ENCODE assay signal across 8 cellular contexts in the genomic region with DNA sequence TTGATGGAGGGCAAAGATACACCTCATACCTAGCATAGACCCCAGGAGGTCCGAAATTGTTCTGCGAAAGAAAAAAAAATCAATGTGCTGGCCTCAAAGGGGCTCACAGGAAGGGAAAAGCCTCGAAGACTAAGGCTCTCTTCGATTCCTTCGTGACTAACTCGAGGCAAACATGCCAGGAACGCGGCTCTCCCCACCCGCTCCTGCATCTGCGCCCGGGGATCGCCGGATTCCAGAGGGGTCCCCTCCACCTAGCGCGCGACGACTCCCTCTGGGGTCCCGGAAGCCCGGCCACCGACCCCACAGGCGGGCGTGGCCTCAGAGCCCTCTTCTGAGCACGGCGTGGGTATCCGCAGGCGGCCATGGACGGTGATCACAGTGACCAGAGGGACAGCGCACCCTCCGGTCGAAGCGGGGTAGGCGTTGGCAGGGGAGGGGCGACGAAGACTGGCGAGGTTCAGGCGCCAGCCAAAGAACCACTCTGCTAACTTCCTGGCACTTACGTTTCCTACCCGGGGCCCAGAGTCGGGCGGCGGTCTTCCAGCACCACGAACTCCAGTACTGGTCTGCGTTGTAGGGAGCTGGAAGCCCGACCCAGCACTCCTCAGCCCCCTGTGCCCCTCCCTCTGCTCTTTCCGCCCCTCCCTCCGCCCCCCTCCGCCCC. TPM values are rescaled to one million over a fixed set of nuclear protein-coding genes. Genes with fewer than 3 reads are reported as not detected.
DNase-seq lines count a peak whose midpoint lies in the region; ATAC-seq and TF ChIP-seq lines count a peak whose summit lies in the region.

No MANE protein-coding gene starts in this region.

- BruUV-seq in IMR-90 (replicated peaks; lab: Mats Ljungman, UMichigan): TSS peak; percentile 51

- H3K9me2 ChIP-seq in GM23248 (ENCODE audit: insufficient read depth): no peaks in the 10 kb centered on the region

- TF ChIP-seq CTCF in IMR-90 (conservative IDR thresholded peaks at IDR 0.05; ENCODE audit: low read depth, low read length) (peak; percentile 44), lung (IDR thresholded peaks at IDR 0.05; ENCODE audit: control extremely low read depth, extremely low read depth) (peak; percentile 40), suprapubic skin (IDR thresholded peaks at IDR 0.05) (peak in 1 of 2 donors; percentile 46)

- POLR2A ChIA-PET in IMR-90 (lab: Charles Lee; ENCODE audit: unreplicated experiment): interaction anchor here (0.5 to 0.6 kb wide), 2 partner anchors 208 to 214 kb away, joined by 3 read pairs; no protein-coding TSS in a partner anchor

- peak overlapping the region; percentile 89 for H3K4ac ChIP-seq in IMR-90 (ENCODE audit: low read depth, low read length)

- peak overlapping the region; percentile 95 for H2BK5ac ChIP-seq in IMR-90 (ENCODE audit: low read depth, low read length, poor library complexity, severe bottlenecking)

- H3K9me1 ChIP-seq in IMR-90 (ENCODE audit: insufficient read depth, low read length): peaks cover 12% of the 10 kb centered on the region; the same call in 1 of the 2 replicates

- peak overlapping the region; percentile 31 for H4K5ac ChIP-seq in IMR-90 (ENCODE audit: low read depth, low read length)

- H4K8ac ChIP-seq in IMR-90 (ENCODE audit: low read depth in 2 of 2, low read length in 2 of 2): peak overlapping the region; percentile 49 to 95

- H2BK20ac ChIP-seq in IMR-90 (ENCODE audit: low read depth, low read length): peak overlapping the region; percentile 60; the same call in 1 of the 2 replicates

- peak overlapping the region; percentile 92 for H3K56ac ChIP-seq in IMR-90 (ENCODE audit: extremely low read depth, insufficient read depth, low read length)

- TF ChIP-seq POLR2A in IMR-90 (IDR thresholded peaks at IDR 0.05; ENCODE audit: low read depth, low read length): peak; percentile 88
- TF ChIP-seq POLR2A in suprapubic skin (IDR thresholded peaks at IDR 0.05): peak; percentile 39 to 61

- H3K79me2 ChIP-seq in GM23248 (ENCODE audit: insufficient read depth): peaks cover 59% of the 10 kb centered on the region

- TF ChIP-seq EP300 in suprapubic skin (IDR thresholded peaks at IDR 0.05): no peak

- peak overlapping the region; percentile 86; the same call in 2 of the 3 replicates for H2BK15ac ChIP-seq in IMR-90 (ENCODE audit: low read depth, low read length)

- peak overlapping the region; percentile 89 for H3K9ac ChIP-seq in GM23248
- peak overlapping the region; percentile 82 for H3K9ac ChIP-seq in IMR-90 (ENCODE audit: low read depth, low read length)

- no peaks in the 10 kb centered on the region for H3K27me3 Mint-ChIP-seq in activated T-cell treated with anti-CD3 and anti-CD28 coated beads, Interleukin-2, amount 50 U/mL, for 24 hours

- no peaks in the 10 kb centered on the region for H4K20me1 ChIP-seq in GM23248 (ENCODE audit: insufficient read depth)
- H4K20me1 ChIP-seq in IMR-90 (ENCODE audit: insufficient read depth, low read length): peaks cover 17% of the 10 kb centered on the region

- H3K4me3 ChIP-seq in GM23248 (peak overlapping the region; percentile 93), IMR-90 (ENCODE audit: insufficient read depth, low read depth, low read length) (peak overlapping the region; percentile 70), ectodermal cell (ENCODE audit: insufficient read depth, low read depth, low read length) (peak overlapping the region; percentile 99), lung (peak overlapping the region; percentile 83), suprapubic skin (peak overlapping the region; percentile 98)

- no peak for DNase-seq in activated T-cell treated with anti-CD3 and anti-CD28 coated beads, Interleukin-2, amount 50 U/mL, for 24 hours
- DNase-seq in activated T-cell treated with anti-CD3 and anti-CD28 coated beads for 4 hours: no peak
- DNase-seq in GM23248: peak; percentile 94
- DNase-seq in IMR-90: peak; percentile 68
- peak; percentile 89 for DNase-seq in SK-N-DZ (ENCODE audit: low spot score)
- peak; percentile 82 for DNase-seq in lung (ENCODE audit: low spot score)
- peak; percentile 93 to 94 for DNase-seq in suprapubic skin (ENCODE audit: low spot score in 2 of 2)

- peak overlapping the region; percentile 98 for H3K27ac Mint-ChIP-seq in activated T-cell treated with anti-CD3 and anti-CD28 coated beads, Interleukin-2, amount 50 U/mL, for 24 hours

- 0 to 3% methylated on average over 35 to 45 of the region's 47 CpGs for WGBS in GM23248 (ENCODE audit: low coverage in 1 of 2, low lambda C conversion rate in 2 of 2, missing lambda C conversion rate in 2 of 2), 2 experiments
- WGBS in IMR-90 (ENCODE audit: extremely low coverage in 2 of 2, insufficient read length in 1 of 2), 2 experiments: no CpG with 5 or more reads among the region's 47 CpGs
- 0% methylated on average over 43 to 44 of the region's 47 CpGs for WGBS in ectodermal cell, 2 experiments
- WGBS in lung, 2 donors: 0 to 1% methylated on average over 43 to 46 of the region's 47 CpGs
- under 1% methylated on average over 38 of the region's 47 CpGs for WGBS in suprapubic skin

- dilution Hi-C loops in IMR-90 (cut with HindIII; ENCODE audit: low sequenced_read_pairs, unreplicated experiment): no loop called here

- H3K27me3 ChIP-seq in GM23248 (replicated peaks; ENCODE audit: insufficient read depth) (no peaks in the 10 kb centered on the region), IMR-90 (ENCODE audit: control insufficient read depth, insufficient read depth, low read length) (no peaks in the 10 kb centered on the region), ectodermal cell (ENCODE audit: control insufficient read depth, insufficient read depth, low read length, poor library complexity, severe bottlenecking) (no peaks in the 10 kb centered on the region), lung (ENCODE audit: control insufficient read depth, insufficient read depth) (no peaks in the 10 kb centered on the region), suprapubic skin (no peaks in the 10 kb centered on the region)

- peak overlapping the region; percentile 85 for H2AK5ac ChIP-seq in IMR-90 (ENCODE audit: low read depth, low read length)

- peak overlapping the region; percentile 99 for H3K4me2 ChIP-seq in GM23248 (ENCODE audit: unreplicated experiment)
- H3K4me2 ChIP-seq in IMR-90 (ENCODE audit: low read depth, low read length): peak overlapping the region; percentile 90

- peaks cover 27% of the 10 kb centered on the region for H3F3A ChIP-seq in GM23248 (ENCODE audit: insufficient read depth)

- H3K9me3 ChIP-seq in GM23248 (ENCODE audit: low read depth) (no peaks in the 10 kb centered on the region), IMR-90 (ENCODE audit: control insufficient read depth, insufficient read depth, low read length) (no peaks in the 10 kb centered on the region), ectodermal cell (ENCODE audit: control insufficient read depth, low read length) (no peaks in the 10 kb centered on the region), lung (ENCODE audit: control insufficient read depth in 2 of 2, insufficient read depth in 1 of 2, low read length in 1 of 2) (no peaks in the 10 kb centered on the region), suprapubic skin (no peaks in the 10 kb centered on the region)

- H2AK9ac ChIP-seq in IMR-90 (replicated peaks; ENCODE audit: low read depth, low read length, poor library complexity): peak overlapping the region; percentile 95

- peak overlapping the region; percentile 78 for H3K18ac ChIP-seq in IMR-90 (ENCODE audit: low read depth, low read length)

- peaks cover 23 to 55% of the 10 kb centered on the region in 2 experiments for H3K79me1 ChIP-seq in IMR-90 (ENCODE audit: low read depth in 1 of 2, low read length in 2 of 2)

- peak overlapping the region; percentile 85 for H2BK120ac ChIP-seq in IMR-90 (ENCODE audit: low read depth, low read length)

- TF ChIP-seq RAD21 in IMR-90 (IDR thresholded peaks at IDR 0.05; ENCODE audit: low read length): no peak; the same call in 1 of the 2 replicates

- CTCF ChIA-PET in IMR-90 (lab: Yijun Ruan, JAX): interaction anchor here (0.6 kb wide), 1 partner anchor 989 kb away, joined by 3 read pairs; no protein-coding TSS in a partner anchor

- peak overlapping the region; percentile 95 for H4K91ac ChIP-seq in IMR-90 (ENCODE audit: insufficient read depth, low read depth, low read length)

- H3K14ac ChIP-seq in IMR-90 (replicated peaks; ENCODE audit: low read depth, low read length): peak overlapping the region; percentile 95

- peak overlapping the region; percentile 94 for H3K23ac ChIP-seq in IMR-90 (ENCODE audit: low read depth, low read length)

- in situ Hi-C loops in GM23248 (cut with MboI) (no loop called here), IMR-90 (cut with MboI; ENCODE audit: low sequenced_read_pairs) (no loop called here)

- intact Hi-C loops in IMR-90 (cut with micrococcal nuclease): loop anchor here (5.0 to 10.0 kb wide), 2 partner anchors 109 to 662 kb away; partner anchors contain the start of gene CTDSPL2

- H3K4me3 Mint-ChIP-seq in activated T-cell treated with anti-CD3 and anti-CD28 coated beads, Interleukin-2, amount 50 U/mL, for 24 hours: peak overlapping the region; percentile 88

- H3K9me3 Mint-ChIP-seq in activated T-cell treated with anti-CD3 and anti-CD28 coated beads, Interleukin-2, amount 50 U/mL, for 24 hours: no peaks in the 10 kb centered on the region

- ATAC-seq in IMR-90 (ENCODE audit: low read depth) (peak; percentile 74), lung (ENCODE audit: insufficient read depth, low FRiP score) (peak; percentile 74)

- H3K27ac ChIP-seq in GM23248: peak overlapping the region; percentile 91
- peak overlapping the region; percentile 87 for H3K27ac ChIP-seq in IMR-90 (ENCODE audit: insufficient read depth, low read length)
- peak overlapping the region; percentile 88 for H3K27ac ChIP-seq in ectodermal cell (ENCODE audit: insufficient read depth, low read depth, low read length, poor library complexity, severe bottlenecking)
- H3K27ac ChIP-seq in lung (ENCODE audit: low read depth in 1 of 2, low read length in 1 of 2): peak overlapping the region; percentile 99
- peak overlapping the region; percentile 99 for H3K27ac ChIP-seq in suprapubic skin

- H3K36me3 ChIP-seq in GM23248 (ENCODE audit: low read depth) (no peaks in the 10 kb centered on the region; the same call in none of the 2 replicates), IMR-90 (ENCODE audit: control insufficient read depth, insufficient read depth, low read length) (peaks cover 9% of the 10 kb centered on the region), ectodermal cell (ENCODE audit: control insufficient read depth, insufficient read depth, low read length) (no peaks in the 10 kb centered on the region), lung (ENCODE audit: control insufficient read depth in 2 of 2, insufficient read depth in 2 of 2, low read length in 2 of 2) (peaks cover 0 to 4% of the 10 kb centered on the region in 2 donors), suprapubic skin (peaks cover 10% of the 10 kb centered on the region)

- H3K4me1 ChIP-seq in GM23248 (ENCODE audit: insufficient read depth): peaks cover 29% of the 10 kb centered on the region
- peaks cover 10% of the 10 kb centered on the region for H3K4me1 ChIP-seq in IMR-90 (ENCODE audit: control insufficient read depth, insufficient read depth, low read length)
- peaks cover 2% of the 10 kb centered on the region for H3K4me1 ChIP-seq in ectodermal cell (ENCODE audit: control insufficient read depth, insufficient read depth, low read length)
- H3K4me1 ChIP-seq in lung (ENCODE audit: control insufficient read depth in 2 of 2, insufficient read depth in 2 of 2, low read length in 2 of 2): peaks cover 3 to 17% of the 10 kb centered on the region in 2 donors
- peaks cover 31% of the 10 kb centered on the region for H3K4me1 ChIP-seq in suprapubic skin

- peaks cover 70% of the 10 kb centered on the region for H3K36me3 Mint-ChIP-seq in activated T-cell treated with anti-CD3 and anti-CD28 coated beads, Interleukin-2, amount 50 U/mL, for 24 hours (ENCODE audit: low read depth)

- peak overlapping the region; percentile 88 for H2AFZ ChIP-seq in GM23248
- H2AFZ ChIP-seq in IMR-90 (replicated peaks; ENCODE audit: low read length, poor library complexity): peak overlapping the region; percentile 97

- H3K4me1 Mint-ChIP-seq in activated T-cell treated with anti-CD3 and anti-CD28 coated beads, Interleukin-2, amount 50 U/mL, for 24 hours (ENCODE audit: low read depth): peaks cover 50% of the 10 kb centered on the region

RNA-seq across cellular contexts. Expression of gene EIF3J, which starts 0.5 kb away (rescaled TPM):
- 25.2 and 37.8 TPM in 2 replicates for total RNA-seq in GM23248 (2014; rRNA removed; shearing (Covaris generic))
- polyA plus RNA-seq in GM23248 (2016; fragmentation: Nextera tagmentation; extraction: Ambion mirVana) (35.9 and 38.4 TPM in 2 replicates), IMR-90 (2012; rRNA removed) (43.7 and 59.9 TPM in 2 replicates), lung (10 to 100 TPM; 32.0 to 49.7 TPM)
- total RNA-seq in IMR-90 (2012; rRNA removed) (51.6 and 57.2 TPM in 2 replicates), lung (10 to 100 TPM; 51.3 to 52.1 TPM), suprapubic skin (10 to 100 TPM; 41.4 to 71.7 (median 57.7) TPM)
- polyA plus RNA-seq in IMR-90 (2012; cell fraction: cytosol; rRNA removed): 6.5 and 7.7 TPM in 2 replicates
- 3.0 and 35.6 TPM in 2 replicates for polyA plus RNA-seq in IMR-90 (2012; cell fraction: nucleus; rRNA removed; ENCODE audit: low replicate concordance)
- 66.5 and 81.5 TPM in 2 replicates for polyA plus RNA-seq in SK-N-DZ (2014; cell fraction: cytosol; rRNA removed)
- polyA plus RNA-seq in SK-N-DZ (2014; cell fraction: nucleus; rRNA removed): 54.9 and 68.0 TPM in 2 replicates
- 82.4 TPM for polyA plus RNA-seq in ectodermal cell (2013, experiment 1 of 4)
- 72.9 TPM for polyA plus RNA-seq in ectodermal cell (2013, experiment 2 of 4)
- 60.8 TPM for polyA plus RNA-seq in ectodermal cell (2013, experiment 3 of 4)
- 76.6 TPM for polyA plus RNA-seq in ectodermal cell (2013, experiment 4 of 4)

Comparison
In these comparisons a context has a peak if more than half of its experiments do, and no peak if none do; other contexts are left out.
1. DNase-seq: peak in GM23248 (single experiment), IMR-90 (single experiment), SK-N-DZ (single experiment), lung (single experiment) and suprapubic skin (2 of 2); none in activated T-cell treated with anti-CD3 and anti-CD28 coated beads, Interleukin-2, amount 50 U/mL, for 24 hours (single experiment) and activated T-cell treated with anti-CD3 and anti-CD28 coated beads for 4 hours (single experiment).
2. Peak in every context shown above with its lines, with median percentiles within 50 percentile points of each other: H3K27ac ChIP-seq and H3K4me3 ChIP-seq.